In genomic region chr2:8500124-8501054, GRCh38 we compare ENCODE assay signal across 1 cellular context.
TF ChIP-seq lines count a peak whose summit lies in the region.

No MANE protein-coding gene starts in this region.

TF ChIP-seq in HepG2, 621 proteins besides CTCF, POLR2A, EP300 and RAD21 (continued from another document and continues in another):
- no peak for TF ChIP-seq ZBTB39 (CRISPR knock-in tag; IDR thresholded peaks at IDR 0.05)
- no peak for TF ChIP-seq ASH2L (IDR thresholded peaks at IDR 0.05; ENCODE audit: insufficient read length, low read depth, low read length)
- TF ChIP-seq ZNF331 (CRISPR knock-in tag; IDR thresholded peaks at IDR 0.05): peak; percentile 69; the same call in 1 of the 2 replicates
- TF ChIP-seq ZNF253 (CRISPR knock-in tag; IDR thresholded peaks at IDR 0.05; ENCODE audit: borderline replicate concordance): no peak
- TF ChIP-seq TCF7 (IDR thresholded peaks at IDR 0.05; ENCODE audit: low read depth): 0 out of 2 replicates have a peak, but pooled peaks have one; percentile 33
- TF ChIP-seq GRHL1 (CRISPR knock-in tag; conservative IDR thresholded peaks at IDR 0.05): no peak
- no peak for TF ChIP-seq ZNF749 (CRISPR knock-in tag; IDR thresholded peaks at IDR 0.05; ENCODE audit: borderline replicate concordance)
- TF ChIP-seq ELK4 (CRISPR knock-in tag; IDR thresholded peaks at IDR 0.05; ENCODE audit: borderline replicate concordance): no peak
- TF ChIP-seq REXO4 (CRISPR knock-in tag; IDR thresholded peaks at IDR 0.05; ENCODE audit: borderline replicate concordance): no peak
- no peak for TF ChIP-seq SUZ12 (IDR thresholded peaks at IDR 0.05; ENCODE audit: low read depth, low read length)
- TF ChIP-seq ZNF350 (CRISPR knock-in tag; IDR thresholded peaks at IDR 0.05; ENCODE audit: borderline replicate concordance, low read depth): 0 out of 2 replicates have a peak, but pooled peaks have one; percentile 40
- no peak for TF ChIP-seq ZNF850 (CRISPR knock-in tag; conservative IDR thresholded peaks at IDR 0.05)
- TF ChIP-seq ZNF17 (CRISPR knock-in tag; IDR thresholded peaks at IDR 0.05): no peak
- TF ChIP-seq HMG20B (CRISPR knock-in tag; conservative IDR thresholded peaks at IDR 0.05): no peak
- TF ChIP-seq ZNF572 (CRISPR knock-in tag; IDR thresholded peaks at IDR 0.05): no peak
- TF ChIP-seq PBX3 (CRISPR knock-in tag; IDR thresholded peaks at IDR 0.05; ENCODE audit: borderline replicate concordance): no peak
- no peak for TF ChIP-seq ZNF207 (IDR thresholded peaks at IDR 0.05; ENCODE audit: borderline replicate concordance)
- no peak for TF ChIP-seq PHB2 (IDR thresholded peaks at IDR 0.05; ENCODE audit: partially characterized antibody)
- no peak for TF ChIP-seq ZBTB3 (CRISPR knock-in tag; IDR thresholded peaks at IDR 0.05; ENCODE audit: borderline replicate concordance, low read depth)
- no peak for TF ChIP-seq SAFB2 (CRISPR knock-in tag; IDR thresholded peaks at IDR 0.05; ENCODE audit: borderline replicate concordance, low read depth)
- TF ChIP-seq ZNF235 (CRISPR knock-in tag; IDR thresholded peaks at IDR 0.05; ENCODE audit: borderline replicate concordance): no peak
- no peak for TF ChIP-seq RBFOX2 (IDR thresholded peaks at IDR 0.05; ENCODE audit: low read depth, low read length)
- no peak for TF ChIP-seq MED13 (CRISPR knock-in tag; IDR thresholded peaks at IDR 0.05)
- TF ChIP-seq MXD4 (CRISPR knock-in tag; IDR thresholded peaks at IDR 0.05): 0 out of 2 replicates have a peak, but pooled peaks have one; percentile 33
- no peak for TF ChIP-seq TEAD2 (CRISPR knock-in tag; IDR thresholded peaks at IDR 0.05)
- TF ChIP-seq E2F2 (CRISPR knock-in tag; IDR thresholded peaks at IDR 0.05; ENCODE audit: borderline replicate concordance): no peak
- 0 out of 2 replicates have a peak, but pooled peaks have one; percentile 17 for TF ChIP-seq ZBTB20 (CRISPR knock-in tag; IDR thresholded peaks at IDR 0.05; ENCODE audit: borderline replicate concordance, low read depth)
- TF ChIP-seq ZBED4 (CRISPR knock-in tag; IDR thresholded peaks at IDR 0.05; ENCODE audit: borderline replicate concordance): no peak
- TF ChIP-seq MEF2D (CRISPR knock-in tag; IDR thresholded peaks at IDR 0.05): 0 out of 2 replicates have a peak, but pooled peaks have one; percentile 23
- TF ChIP-seq ZSCAN9 (CRISPR knock-in tag; IDR thresholded peaks at IDR 0.05; ENCODE audit: borderline replicate concordance): no peak
- no peak for TF ChIP-seq ZNF83 (CRISPR knock-in tag; IDR thresholded peaks at IDR 0.05; ENCODE audit: borderline replicate concordance)
- no peak for TF ChIP-seq CSRNP2 (CRISPR knock-in tag; conservative IDR thresholded peaks at IDR 0.05; ENCODE audit: low read depth)
- no peak for TF ChIP-seq HNF4G (IDR thresholded peaks at IDR 0.05; ENCODE audit: borderline replicate concordance, low read depth, low read length)
- TF ChIP-seq HNF4G (CRISPR knock-in tag; IDR thresholded peaks at IDR 0.05; ENCODE audit: borderline replicate concordance, low read depth): no peak
- TF ChIP-seq NR2F1 (CRISPR knock-in tag; IDR thresholded peaks at IDR 0.05): no peak
- no peak for TF ChIP-seq HMGXB4 (CRISPR knock-in tag; IDR thresholded peaks at IDR 0.05; ENCODE audit: borderline replicate concordance in 1 of 2, low read depth in 1 of 2)
- peak; percentile 57 for TF ChIP-seq ZMYM4 (CRISPR knock-in tag; IDR thresholded peaks at IDR 0.05)
- TF ChIP-seq WIZ (CRISPR knock-in tag; IDR thresholded peaks at IDR 0.05): no peak
- no peak for TF ChIP-seq LBX2 (CRISPR knock-in tag; IDR thresholded peaks at IDR 0.05; ENCODE audit: borderline replicate concordance)
- no peak for TF ChIP-seq KAT2B (IDR thresholded peaks at IDR 0.05; ENCODE audit: borderline replicate concordance, low read depth, low read length)
- TF ChIP-seq ZNF703 (CRISPR knock-in tag; IDR thresholded peaks at IDR 0.05; ENCODE audit: borderline replicate concordance): no peak
- TF ChIP-seq ZNF160 (CRISPR knock-in tag; IDR thresholded peaks at IDR 0.05): no peak
- TF ChIP-seq NCOA5 (CRISPR knock-in tag; IDR thresholded peaks at IDR 0.05): no peak
- TF ChIP-seq ZNF589 (CRISPR knock-in tag; conservative IDR thresholded peaks at IDR 0.05): no peak
- no peak for TF ChIP-seq ZNF619 (CRISPR knock-in tag; IDR thresholded peaks at IDR 0.05)
- TF ChIP-seq ZNF382 (CRISPR knock-in tag; IDR thresholded peaks at IDR 0.05; ENCODE audit: borderline replicate concordance): no peak
- TF ChIP-seq GFI1 (CRISPR knock-in tag; IDR thresholded peaks at IDR 0.05; ENCODE audit: borderline replicate concordance): no peak
- TF ChIP-seq NRL (CRISPR knock-in tag; IDR thresholded peaks at IDR 0.05; ENCODE audit: borderline replicate concordance): no peak
- 0 out of 2 replicates have a peak, but pooled peaks have one; percentile 18 for TF ChIP-seq ATF1 (CRISPR knock-in tag; IDR thresholded peaks at IDR 0.05)
- no peak for TF ChIP-seq ZNF496 (CRISPR knock-in tag; IDR thresholded peaks at IDR 0.05; ENCODE audit: insufficient replicate concordance)
- no peak for TF ChIP-seq MNT (IDR thresholded peaks at IDR 0.05)
- TF ChIP-seq NFYC (CRISPR knock-in tag; IDR thresholded peaks at IDR 0.05): no peak
